Comparison of ENCODE assay signal across 14 cellular contexts in the genomic region with DNA sequence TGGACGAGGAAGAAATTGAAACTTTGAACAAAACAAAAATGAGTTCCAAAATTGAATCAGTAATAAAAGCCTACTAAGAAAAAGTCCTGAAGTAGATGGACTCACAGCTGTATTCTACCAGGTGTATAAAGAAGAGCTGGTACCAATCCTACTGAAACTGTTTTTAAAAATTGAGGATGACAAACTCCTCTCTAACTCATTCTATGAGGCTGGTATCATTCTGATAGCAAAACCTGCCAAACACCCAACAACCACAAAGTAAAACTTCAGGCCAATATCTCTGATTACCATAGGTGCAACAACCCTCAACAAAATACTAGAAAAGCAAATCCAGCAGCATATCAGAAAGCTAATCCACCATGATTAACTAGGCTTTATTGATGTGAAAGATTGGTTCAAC. TPM values are rescaled to one million over a fixed set of nuclear protein-coding genes. Genes with fewer than 3 reads are reported as not detected.
DNase-seq lines count a peak whose midpoint lies in the region; ATAC-seq lines count a peak whose summit lies in the region.
"Had no signal": no experiment of that assay in that cellular context is flagged by ENCODE, and none has a peak within 500 bp of the region (broad histone marks: within the 10 kb centered on the region; RNA-seq: fewer than 3 reads in every experiment).

No MANE protein-coding gene starts in this region.

- H3K4me3 Mint-ChIP-seq in activated CD4-positive, alpha-beta memory T cell treated with anti-CD3 and anti-CD28 coated beads for 36 hours: no peak overlapping the region
- no peak overlapping the region for H3K4me3 Mint-ChIP-seq in activated CD4-positive, alpha-beta memory T cell treated with anti-CD3 and anti-CD28 coated beads, Interleukin-2, amount 10 ng/mL, durations not matched to agents 7 days and 5 days
- peak overlapping the region in 3 of 4 donors; percentile 22 to 43 (median 23) for H3K4me3 Mint-ChIP-seq in CD4-positive, CD25-positive, alpha-beta regulatory T cell
- H3K4me3 Mint-ChIP-seq in CD8-positive, alpha-beta memory T cell: no peak overlapping the region
- peak overlapping the region in 5 of 10 donors; percentile 9 to 67 (median 36) for H3K4me3 Mint-ChIP-seq in naive thymus-derived CD4-positive, alpha-beta T cell

- H3K27ac ChIP-seq in CD4-positive, CD25-positive, alpha-beta regulatory T cell (ENCODE audit: insufficient read depth, low read length, poor library complexity, severe bottlenecking): peak overlapping the region; percentile 21
- no peak overlapping the region for H3K27ac ChIP-seq in CD8-positive, alpha-beta memory T cell (ENCODE audit: low read depth, low read length)
- no peak overlapping the region for H3K27ac ChIP-seq in naive thymus-derived CD4-positive, alpha-beta T cell (ENCODE audit: low read depth, low read length)
- H3K27ac ChIP-seq: BLaER1 had no signal

- peaks cover 8 to 9% of the 10 kb centered on the region in 2 experiments for H3K9me3 ChIP-seq in CD4-positive, CD25-positive, alpha-beta regulatory T cell (ENCODE audit: control insufficient read depth in 2 of 2, low read length in 2 of 2)
- peaks cover 10% of the 10 kb centered on the region for H3K9me3 ChIP-seq in CD8-positive, alpha-beta memory T cell (ENCODE audit: low read length)
- peaks cover 4 to 10% (median 4%) of the 10 kb centered on the region in 3 experiments for H3K9me3 ChIP-seq in naive thymus-derived CD4-positive, alpha-beta T cell (ENCODE audit: control insufficient read depth in 2 of 3, low read length in 3 of 3)
- H3K9me3 ChIP-seq: Caco-2, HAP-1 had no signal

- CTCF ChIA-PET in activated CD4-positive, alpha-beta memory T cell treated with anti-CD3 and anti-CD28 coated beads for 36 hours (lab: Charles Lee): interaction anchor here (0.8 to 1.6 kb wide), 2 partner anchors 12 to 327 kb away, joined by 3 to 5 read pairs; no protein-coding TSS in a partner anchor
- CTCF ChIA-PET in activated CD4-positive, alpha-beta memory T cell treated with anti-CD3 and anti-CD28 coated beads, Interleukin-2, amount 10 ng/mL, durations not matched to agents 7 days and 5 days (lab: Charles Lee): no interaction called here
- CTCF ChIA-PET in CD8-positive, alpha-beta memory T cell (lab: Charles Lee): interaction anchor here (1.6 kb wide), 2 partner anchors 11 to 18 kb away, joined by 3 to 11 read pairs; no protein-coding TSS in a partner anchor
- CTCF ChIA-PET in naive thymus-derived CD4-positive, alpha-beta T cell (lab: Charles Lee): interaction anchor here (0.5 to 1.5 kb wide), 2 partner anchors 9 to 401 kb away, joined by 3 to 4 read pairs; no protein-coding TSS in a partner anchor

- peaks cover 11% of the 10 kb centered on the region for H3K36me3 Mint-ChIP-seq in activated CD4-positive, alpha-beta memory T cell treated with anti-CD3 and anti-CD28 coated beads for 36 hours
- no peaks in the 10 kb centered on the region for H3K36me3 Mint-ChIP-seq in activated CD4-positive, alpha-beta memory T cell treated with anti-CD3 and anti-CD28 coated beads, Interleukin-2, amount 10 ng/mL, durations not matched to agents 7 days and 5 days (ENCODE audit: low read depth)
- H3K36me3 Mint-ChIP-seq in CD4-positive, CD25-positive, alpha-beta regulatory T cell: peaks cover 7% of the 10 kb centered on the region
- H3K36me3 Mint-ChIP-seq in CD8-positive, alpha-beta memory T cell: peaks cover 2 to 17% (median 8%) of the 10 kb centered on the region in 3 donors
- peaks cover 11 to 25% (median 13%) of the 10 kb centered on the region in 5 donors for H3K36me3 Mint-ChIP-seq in naive thymus-derived CD4-positive, alpha-beta T cell

- peak overlapping the region; percentile 28 for H3K27ac Mint-ChIP-seq in activated CD4-positive, alpha-beta memory T cell treated with anti-CD3 and anti-CD28 coated beads for 36 hours
- H3K27ac Mint-ChIP-seq in activated CD4-positive, alpha-beta memory T cell treated with anti-CD3 and anti-CD28 coated beads, Interleukin-2, amount 10 ng/mL, durations not matched to agents 7 days and 5 days: no peak overlapping the region
- peak overlapping the region; percentile 62 to 74 (median 65) for H3K27ac Mint-ChIP-seq in CD4-positive, CD25-positive, alpha-beta regulatory T cell
- H3K27ac Mint-ChIP-seq in CD8-positive, alpha-beta memory T cell: peak overlapping the region in 7 of 8 donors; percentile 3 to 91 (median 67)
- peak overlapping the region in 8 of 9 donors; percentile 25 to 88 (median 78) for H3K27ac Mint-ChIP-seq in naive thymus-derived CD4-positive, alpha-beta T cell

- DNase-seq in activated CD4-positive, alpha-beta memory T cell treated with anti-CD3 and anti-CD28 coated beads for 36 hours: no peak
- no peak for DNase-seq in activated CD4-positive, alpha-beta memory T cell treated with anti-CD3 and anti-CD28 coated beads, Interleukin-2, amount 10 ng/mL, durations not matched to agents 7 days and 5 days
- no peak for DNase-seq in CD4-positive, CD25-positive, alpha-beta regulatory T cell
- no peak for DNase-seq in CD8-positive, alpha-beta memory T cell
- no peak for DNase-seq in naive thymus-derived CD4-positive, alpha-beta T cell
- DNase-seq in NCI-H345 (lab: John Stamatoyannopoulos, UW): no peak
- no peak for DNase-seq in stimulated activated naive CD4-positive, alpha-beta T cell (lab: John Stamatoyannopoulos, UW)
- DNase-seq: 8988T, AML-193, Caco-2, DMS53, GF-D8 had no signal

- H3K4me3 ChIP-seq in CD4-positive, CD25-positive, alpha-beta regulatory T cell (ENCODE audit: low read depth, low read length): no peak overlapping the region
- no peak overlapping the region for H3K4me3 ChIP-seq in CD8-positive, alpha-beta memory T cell (ENCODE audit: low read length)
- H3K4me3 ChIP-seq in naive thymus-derived CD4-positive, alpha-beta T cell (ENCODE audit: low read length): no peak overlapping the region
- H3K4me3 ChIP-seq: BLaER1, HAP-1 had no signal

- no peak for ATAC-seq in CD4-positive, CD25-positive, alpha-beta regulatory T cell (ENCODE audit: low read depth in 2 of 2)
- no peak for ATAC-seq in naive thymus-derived CD4-positive, alpha-beta T cell

- H3K4me1 ChIP-seq in CD4-positive, CD25-positive, alpha-beta regulatory T cell (ENCODE audit: control insufficient read depth, insufficient read depth, low read length, poor library complexity, severe bottlenecking): peaks cover 8% of the 10 kb centered on the region
- peaks cover 23% of the 10 kb centered on the region for H3K4me1 ChIP-seq in CD8-positive, alpha-beta memory T cell (ENCODE audit: insufficient read depth, low read length)
- peaks cover 3 to 22% of the 10 kb centered on the region in 2 donors for H3K4me1 ChIP-seq in naive thymus-derived CD4-positive, alpha-beta T cell (ENCODE audit: control insufficient read depth in 2 of 2, insufficient read depth in 2 of 2, low read length in 2 of 2)
- H3K4me1 ChIP-seq: Caco-2, HAP-1 had no signal

- intact Hi-C loops in activated CD4-positive, alpha-beta memory T cell treated with anti-CD3 and anti-CD28 coated beads for 36 hours (cut with micrococcal nuclease): no loop called here
- intact Hi-C loops in naive thymus-derived CD4-positive, alpha-beta T cell (cut with micrococcal nuclease): loop anchor here in 1 of 2 donors (5.0 to 10.0 kb wide), 3 partner anchors 393 to 941 kb away; no protein-coding TSS in a partner anchor

- no peaks in the 10 kb centered on the region for H3K36me3 ChIP-seq in CD4-positive, CD25-positive, alpha-beta regulatory T cell (ENCODE audit: control insufficient read depth, insufficient read depth, low read length)
- H3K36me3 ChIP-seq in CD8-positive, alpha-beta memory T cell (ENCODE audit: insufficient read depth, low read length): no peaks in the 10 kb centered on the region
- H3K36me3 ChIP-seq in naive thymus-derived CD4-positive, alpha-beta T cell (ENCODE audit: control insufficient read depth in 2 of 3, insufficient read depth in 3 of 3, low read length in 3 of 3): no peaks in the 10 kb centered on the region
- H3K36me3 ChIP-seq: BLaER1, HAP-1 had no signal

- no peaks in the 10 kb centered on the region for H3K27me3 Mint-ChIP-seq in activated CD4-positive, alpha-beta memory T cell treated with anti-CD3 and anti-CD28 coated beads for 36 hours
- H3K27me3 Mint-ChIP-seq in activated CD4-positive, alpha-beta memory T cell treated with anti-CD3 and anti-CD28 coated beads, Interleukin-2, amount 10 ng/mL, durations not matched to agents 7 days and 5 days: no peaks in the 10 kb centered on the region
- no peaks in the 10 kb centered on the region for H3K27me3 Mint-ChIP-seq in CD4-positive, CD25-positive, alpha-beta regulatory T cell
- H3K27me3 Mint-ChIP-seq in CD8-positive, alpha-beta memory T cell: peaks cover 0 to 5% of the 10 kb centered on the region in 2 donors
- H3K27me3 Mint-ChIP-seq in naive thymus-derived CD4-positive, alpha-beta T cell: peaks cover 0 to 4% (median 0%) of the 10 kb centered on the region in 5 donors

- H3K9me3 Mint-ChIP-seq in activated CD4-positive, alpha-beta memory T cell treated with anti-CD3 and anti-CD28 coated beads for 36 hours: peaks cover 19% of the 10 kb centered on the region
- peaks cover 7% of the 10 kb centered on the region for H3K9me3 Mint-ChIP-seq in activated CD4-positive, alpha-beta memory T cell treated with anti-CD3 and anti-CD28 coated beads, Interleukin-2, amount 10 ng/mL, durations not matched to agents 7 days and 5 days
- H3K9me3 Mint-ChIP-seq in CD4-positive, CD25-positive, alpha-beta regulatory T cell: peaks cover 0 to 23% (median 7%) of the 10 kb centered on the region in 7 donors
- H3K9me3 Mint-ChIP-seq in CD8-positive, alpha-beta memory T cell: peaks cover 11 to 19% (median 17%) of the 10 kb centered on the region in 5 donors
- H3K9me3 Mint-ChIP-seq in naive thymus-derived CD4-positive, alpha-beta T cell: peaks cover 0 to 34% (median 16%) of the 10 kb centered on the region in 11 donors

- no peaks in the 10 kb centered on the region for H3K27me3 ChIP-seq in CD4-positive, CD25-positive, alpha-beta regulatory T cell (ENCODE audit: control insufficient read depth, insufficient read depth, low read length)
- no peaks in the 10 kb centered on the region for H3K27me3 ChIP-seq in CD8-positive, alpha-beta memory T cell (ENCODE audit: insufficient read depth, low read length, poor library complexity, severe bottlenecking)
- H3K27me3 ChIP-seq in naive thymus-derived CD4-positive, alpha-beta T cell (ENCODE audit: control insufficient read depth in 2 of 2, insufficient read depth in 2 of 2, low read length in 2 of 2): no peaks in the 10 kb centered on the region
- H3K27me3 ChIP-seq: BLaER1 had no signal

- H3K4me1 Mint-ChIP-seq in activated CD4-positive, alpha-beta memory T cell treated with anti-CD3 and anti-CD28 coated beads for 36 hours (ENCODE audit: low read depth): peaks cover 26% of the 10 kb centered on the region
- peaks cover 5% of the 10 kb centered on the region for H3K4me1 Mint-ChIP-seq in activated CD4-positive, alpha-beta memory T cell treated with anti-CD3 and anti-CD28 coated beads, Interleukin-2, amount 10 ng/mL, durations not matched to agents 7 days and 5 days
- H3K4me1 Mint-ChIP-seq in CD4-positive, CD25-positive, alpha-beta regulatory T cell: peaks cover 13 to 41% (median 29%) of the 10 kb centered on the region in 4 donors
- peaks cover 28 to 40% (median 32%) of the 10 kb centered on the region in 3 donors for H3K4me1 Mint-ChIP-seq in CD8-positive, alpha-beta memory T cell
- peaks cover 11 to 37% (median 27%) of the 10 kb centered on the region in 7 donors for H3K4me1 Mint-ChIP-seq in naive thymus-derived CD4-positive, alpha-beta T cell

- POLR2A ChIA-PET in activated CD4-positive, alpha-beta memory T cell treated with anti-CD3 and anti-CD28 coated beads for 36 hours (lab: Charles Lee): no interaction called here
- POLR2A ChIA-PET in activated CD4-positive, alpha-beta memory T cell treated with anti-CD3 and anti-CD28 coated beads, Interleukin-2, amount 10 ng/mL, durations not matched to agents 7 days and 5 days (lab: Charles Lee): no interaction called here
- POLR2A ChIA-PET in CD8-positive, alpha-beta memory T cell (lab: Charles Lee): no interaction called here
- POLR2A ChIA-PET in naive thymus-derived CD4-positive, alpha-beta T cell (lab: Charles Lee): interaction anchor here (1.2 kb wide), 1 partner anchor 13 kb away, joined by 5 read pairs; no protein-coding TSS in a partner anchor

RNA-seq across cellular contexts. Expression of gene LDHB, which starts 33.9 kb away (rescaled TPM):
- 1,000 to 10,000 TPM; 1,684 to 1,884 TPM for total RNA-seq in activated CD4-positive, alpha-beta memory T cell treated with anti-CD3 and anti-CD28 coated beads for 36 hours
- 100 to 1,000 TPM; 955 to 985 TPM for total RNA-seq in activated CD4-positive, alpha-beta memory T cell treated with anti-CD3 and anti-CD28 coated beads, Interleukin-2, amount 10 ng/mL, durations not matched to agents 7 days and 5 days
- 602 TPM for total RNA-seq in CD4-positive, CD25-positive, alpha-beta regulatory T cell
- 1,000 to 10,000 TPM; 1,925 to 2,327 (median 2,062) TPM for polyA plus RNA-seq in CD4-positive, CD25-positive, alpha-beta regulatory T cell
- total RNA-seq in CD8-positive, alpha-beta memory T cell: 1,000 to 10,000 TPM; 1,700 to 1,721 TPM
- 1,224 TPM for polyA plus RNA-seq in CD8-positive, alpha-beta memory T cell
- 1,000 to 10,000 TPM in 3 of 5 experiments, 100 to 1,000 TPM in 2; 630 to 1,306 (median 1,079) TPM for total RNA-seq in naive thymus-derived CD4-positive, alpha-beta T cell
- polyA plus RNA-seq in naive thymus-derived CD4-positive, alpha-beta T cell: 1,000 to 10,000 TPM; 2,617 to 2,849 TPM

Comparison
In these comparisons a context has a peak if more than half of its experiments do, and no peak if none do; other contexts are left out.
1. H3K4me3 Mint-ChIP-seq: peak in CD4-positive, CD25-positive, alpha-beta regulatory T cell (3 of 4); none in activated CD4-positive, alpha-beta memory T cell treated with anti-CD3 and anti-CD28 coated beads for 36 hours (single experiment), activated CD4-positive, alpha-beta memory T cell treated with anti-CD3 and anti-CD28 coated beads, Interleukin-2, amount 10 ng/mL, durations not matched to agents 7 days and 5 days (single experiment) and CD8-positive, alpha-beta memory T cell (0 of 7).